Comparison of ENCODE assay signal across 1 cellular context in the genomic region with DNA sequence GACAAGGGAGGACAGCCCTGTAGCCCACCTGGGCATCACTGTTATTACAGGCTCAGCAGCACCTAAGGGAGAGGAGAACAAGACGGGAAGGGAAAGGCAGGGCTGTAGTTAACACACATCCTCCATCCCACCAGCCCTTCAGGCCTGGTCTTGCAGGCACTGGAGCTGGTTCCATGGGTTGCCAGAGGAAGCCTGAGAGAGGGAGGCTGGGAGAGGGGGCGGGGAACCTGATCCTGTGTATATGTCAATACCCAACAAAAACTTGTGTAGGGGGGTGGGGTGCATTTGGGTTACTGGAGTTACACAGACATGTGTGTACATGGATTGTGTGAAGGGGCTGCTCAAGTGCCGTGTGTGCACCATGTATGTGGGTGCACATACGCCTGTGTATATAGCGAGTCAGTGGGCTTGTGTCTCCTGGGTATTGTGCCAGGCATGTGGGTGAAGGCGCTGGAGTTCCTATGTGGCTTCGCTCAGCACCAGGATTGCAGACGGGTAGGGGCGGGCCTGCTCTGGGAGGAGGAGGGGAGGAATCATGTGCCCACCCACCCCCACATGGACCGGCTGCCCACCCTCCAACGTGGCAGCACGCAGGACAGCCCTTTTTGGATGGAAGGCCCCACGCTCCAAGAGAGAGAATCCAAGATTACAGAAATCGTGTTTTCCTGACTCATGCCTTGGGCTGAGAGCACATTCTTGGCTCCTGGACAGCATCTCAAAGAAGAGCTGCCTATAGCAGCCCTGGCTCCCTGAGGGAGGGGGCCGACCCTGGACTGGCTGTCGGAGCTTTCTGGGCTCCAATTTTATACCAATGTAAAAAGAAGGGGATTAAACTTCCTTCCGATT.
TF ChIP-seq lines count a peak whose summit lies in the region.

No MANE protein-coding gene starts in this region.

TF ChIP-seq in SK-N-SH, 30 proteins besides CTCF, POLR2A, EP300 and RAD21 (continued from another document):
- TF ChIP-seq FOXJ3 (CRISPR knock-in tag; IDR thresholded peaks at IDR 0.05): no peak
- TF ChIP-seq, protein P1, sequence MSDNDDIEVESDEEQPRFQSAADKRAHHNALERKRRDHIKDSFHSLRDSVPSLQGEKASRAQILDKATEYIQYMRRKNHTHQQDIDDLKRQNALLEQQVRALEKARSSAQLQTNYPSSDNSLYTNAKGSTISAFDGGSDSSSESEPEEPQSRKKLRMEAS (IDR thresholded peaks at IDR 0.05; ENCODE audit: low read depth): peak; percentile 80
- peak; percentile 57; the same call in 1 of the 2 replicates for TF ChIP-seq JUND (IDR thresholded peaks at IDR 0.05)
- peak; percentile 60; the same call in 1 of the 2 replicates for TF ChIP-seq SIN3A (IDR thresholded peaks at IDR 0.05; ENCODE audit: borderline replicate concordance, low read depth, low read length)
- TF ChIP-seq CHD2 (IDR thresholded peaks at IDR 0.05; ENCODE audit: low read length, partially characterized antibody): no peak
- TF ChIP-seq MEF2A (IDR thresholded peaks at IDR 0.05; ENCODE audit: borderline replicate concordance, low read depth): no peak
- TF ChIP-seq, protein P2, sequence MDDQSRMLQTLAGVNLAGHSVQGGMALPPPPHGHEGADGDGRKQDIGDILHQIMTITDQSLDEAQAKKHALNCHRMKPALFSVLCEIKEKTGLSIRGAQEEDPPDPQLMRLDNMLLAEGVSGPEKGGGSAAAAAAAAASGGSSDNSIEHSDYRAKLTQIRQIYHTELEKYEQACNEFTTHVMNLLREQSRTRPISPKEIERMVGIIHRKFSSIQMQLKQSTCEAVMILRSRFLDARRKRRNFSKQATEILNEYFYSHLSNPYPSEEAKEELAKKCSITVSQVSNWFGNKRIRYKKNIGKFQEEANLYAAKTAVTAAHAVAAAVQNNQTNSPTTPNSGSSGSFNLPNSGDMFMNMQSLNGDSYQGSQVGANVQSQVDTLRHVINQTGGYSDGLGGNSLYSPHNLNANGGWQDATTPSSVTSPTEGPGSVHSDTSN (IDR thresholded peaks at IDR 0.05): no peak
- TF ChIP-seq, protein P3, sequence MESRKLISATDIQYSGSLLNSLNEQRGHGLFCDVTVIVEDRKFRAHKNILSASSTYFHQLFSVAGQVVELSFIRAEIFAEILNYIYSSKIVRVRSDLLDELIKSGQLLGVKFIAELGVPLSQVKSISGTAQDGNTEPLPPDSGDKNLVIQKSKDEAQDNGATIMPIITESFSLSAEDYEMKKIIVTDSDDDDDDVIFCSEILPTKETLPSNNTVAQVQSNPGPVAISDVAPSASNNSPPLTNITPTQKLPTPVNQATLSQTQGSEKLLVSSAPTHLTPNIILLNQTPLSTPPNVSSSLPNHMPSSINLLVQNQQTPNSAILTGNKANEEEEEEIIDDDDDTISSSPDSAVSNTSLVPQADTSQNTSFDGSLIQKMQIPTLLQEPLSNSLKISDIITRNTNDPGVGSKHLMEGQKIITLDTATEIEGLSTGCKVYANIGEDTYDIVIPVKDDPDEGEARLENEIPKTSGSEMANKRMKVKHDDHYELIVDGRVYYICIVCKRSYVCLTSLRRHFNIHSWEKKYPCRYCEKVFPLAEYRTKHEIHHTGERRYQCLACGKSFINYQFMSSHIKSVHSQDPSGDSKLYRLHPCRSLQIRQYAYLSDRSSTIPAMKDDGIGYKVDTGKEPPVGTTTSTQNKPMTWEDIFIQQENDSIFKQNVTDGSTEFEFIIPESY (IDR thresholded peaks at IDR 0.05; ENCODE audit: borderline replicate concordance, low read depth): no peak
- no peak for TF ChIP-seq RCOR1 (IDR thresholded peaks at IDR 0.05; ENCODE audit: low read length)
- TF ChIP-seq RXRA (IDR thresholded peaks at IDR 0.05; ENCODE audit: borderline replicate concordance, low read depth): no peak
- TF ChIP-seq EZH2phosphoT487 (IDR thresholded peaks at IDR 0.05; ENCODE audit: borderline replicate concordance, low read depth): no peak
- no peak for TF ChIP-seq RFX5 (IDR thresholded peaks at IDR 0.05; ENCODE audit: low read length)
- no peak for TF ChIP-seq NRF1 (IDR thresholded peaks at IDR 0.05; ENCODE audit: low read depth, low read length)
- TF ChIP-seq TAF1 (IDR thresholded peaks at IDR 0.05; ENCODE audit: borderline replicate concordance, low read depth, low read length): no peak
- TF ChIP-seq, protein P4, sequence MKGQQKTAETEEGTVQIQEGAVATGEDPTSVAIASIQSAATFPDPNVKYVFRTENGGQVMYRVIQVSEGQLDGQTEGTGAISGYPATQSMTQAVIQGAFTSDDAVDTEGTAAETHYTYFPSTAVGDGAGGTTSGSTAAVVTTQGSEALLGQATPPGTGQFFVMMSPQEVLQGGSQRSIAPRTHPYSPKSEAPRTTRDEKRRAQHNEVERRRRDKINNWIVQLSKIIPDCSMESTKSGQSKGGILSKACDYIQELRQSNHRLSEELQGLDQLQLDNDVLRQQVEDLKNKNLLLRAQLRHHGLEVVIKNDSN (IDR thresholded peaks at IDR 0.05; ENCODE audit: borderline replicate concordance, low read depth): no peak
- 0 out of 2 replicates have a peak, but pooled peaks have one; percentile 41 for TF ChIP-seq TEAD4 (IDR thresholded peaks at IDR 0.05; ENCODE audit: borderline replicate concordance, insufficient read depth)
- TF ChIP-seq, protein P5, sequence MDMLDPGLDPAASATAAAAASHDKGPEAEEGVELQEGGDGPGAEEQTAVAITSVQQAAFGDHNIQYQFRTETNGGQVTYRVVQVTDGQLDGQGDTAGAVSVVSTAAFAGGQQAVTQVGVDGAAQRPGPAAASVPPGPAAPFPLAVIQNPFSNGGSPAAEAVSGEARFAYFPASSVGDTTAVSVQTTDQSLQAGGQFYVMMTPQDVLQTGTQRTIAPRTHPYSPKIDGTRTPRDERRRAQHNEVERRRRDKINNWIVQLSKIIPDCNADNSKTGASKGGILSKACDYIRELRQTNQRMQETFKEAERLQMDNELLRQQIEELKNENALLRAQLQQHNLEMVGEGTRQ (IDR thresholded peaks at IDR 0.05; ENCODE audit: borderline replicate concordance, low read depth, low read length): no peak
- no peak for TF ChIP-seq MXI1 (IDR thresholded peaks at IDR 0.05; ENCODE audit: low read depth, low read length)
- TF ChIP-seq POLR2AphosphoS5 (IDR thresholded peaks at IDR 0.05; ENCODE audit: low read depth, low read length): peak; percentile 31; the same call in 1 of the 2 replicates
- TF ChIP-seq ELF1 (IDR thresholded peaks at IDR 0.05): no peak
- TF ChIP-seq, protein P6, sequence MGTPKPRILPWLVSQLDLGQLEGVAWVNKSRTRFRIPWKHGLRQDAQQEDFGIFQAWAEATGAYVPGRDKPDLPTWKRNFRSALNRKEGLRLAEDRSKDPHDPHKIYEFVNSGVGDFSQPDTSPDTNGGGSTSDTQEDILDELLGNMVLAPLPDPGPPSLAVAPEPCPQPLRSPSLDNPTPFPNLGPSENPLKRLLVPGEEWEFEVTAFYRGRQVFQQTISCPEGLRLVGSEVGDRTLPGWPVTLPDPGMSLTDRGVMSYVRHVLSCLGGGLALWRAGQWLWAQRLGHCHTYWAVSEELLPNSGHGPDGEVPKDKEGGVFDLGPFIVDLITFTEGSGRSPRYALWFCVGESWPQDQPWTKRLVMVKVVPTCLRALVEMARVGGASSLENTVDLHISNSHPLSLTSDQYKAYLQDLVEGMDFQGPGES (IDR thresholded peaks at IDR 0.05; ENCODE audit: low read depth, low read length): no peak
- no peak for TF ChIP-seq SMC3 (IDR thresholded peaks at IDR 0.05; ENCODE audit: low read depth, low read length)
- no peak for TF ChIP-seq YY1 (IDR thresholded peaks at IDR 0.05; ENCODE audit: low read depth)
- TF ChIP-seq GABPA (IDR thresholded peaks at IDR 0.05; ENCODE audit: low read depth): no peak
- TF ChIP-seq, protein P7, sequence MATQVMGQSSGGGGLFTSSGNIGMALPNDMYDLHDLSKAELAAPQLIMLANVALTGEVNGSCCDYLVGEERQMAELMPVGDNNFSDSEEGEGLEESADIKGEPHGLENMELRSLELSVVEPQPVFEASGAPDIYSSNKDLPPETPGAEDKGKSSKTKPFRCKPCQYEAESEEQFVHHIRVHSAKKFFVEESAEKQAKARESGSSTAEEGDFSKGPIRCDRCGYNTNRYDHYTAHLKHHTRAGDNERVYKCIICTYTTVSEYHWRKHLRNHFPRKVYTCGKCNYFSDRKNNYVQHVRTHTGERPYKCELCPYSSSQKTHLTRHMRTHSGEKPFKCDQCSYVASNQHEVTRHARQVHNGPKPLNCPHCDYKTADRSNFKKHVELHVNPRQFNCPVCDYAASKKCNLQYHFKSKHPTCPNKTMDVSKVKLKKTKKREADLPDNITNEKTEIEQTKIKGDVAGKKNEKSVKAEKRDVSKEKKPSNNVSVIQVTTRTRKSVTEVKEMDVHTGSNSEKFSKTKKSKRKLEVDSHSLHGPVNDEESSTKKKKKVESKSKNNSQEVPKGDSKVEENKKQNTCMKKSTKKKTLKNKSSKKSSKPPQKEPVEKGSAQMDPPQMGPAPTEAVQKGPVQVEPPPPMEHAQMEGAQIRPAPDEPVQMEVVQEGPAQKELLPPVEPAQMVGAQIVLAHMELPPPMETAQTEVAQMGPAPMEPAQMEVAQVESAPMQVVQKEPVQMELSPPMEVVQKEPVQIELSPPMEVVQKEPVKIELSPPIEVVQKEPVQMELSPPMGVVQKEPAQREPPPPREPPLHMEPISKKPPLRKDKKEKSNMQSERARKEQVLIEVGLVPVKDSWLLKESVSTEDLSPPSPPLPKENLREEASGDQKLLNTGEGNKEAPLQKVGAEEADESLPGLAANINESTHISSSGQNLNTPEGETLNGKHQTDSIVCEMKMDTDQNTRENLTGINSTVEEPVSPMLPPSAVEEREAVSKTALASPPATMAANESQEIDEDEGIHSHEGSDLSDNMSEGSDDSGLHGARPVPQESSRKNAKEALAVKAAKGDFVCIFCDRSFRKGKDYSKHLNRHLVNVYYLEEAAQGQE (IDR thresholded peaks at IDR 0.05; ENCODE audit: low read depth, low read length): 0 out of 2 replicates have a peak, but pooled peaks have one; percentile 49
- TF ChIP-seq FOSL2 (IDR thresholded peaks at IDR 0.05; ENCODE audit: borderline replicate concordance, low read depth): peak; percentile 80; the same call in 1 of the 2 replicates
